22 cellular contexts compared by ENCODE assay signal in genomic region chr12:81365284-81365683, GRCh38.
A peak's percentile ranks its signal among the peaks of the same experiment; 100 is the strongest.
DNase-seq lines count a peak whose midpoint lies in the region; TF ChIP-seq lines count a peak whose summit lies in the region.
"Had no signal": no experiment of that assay in that cellular context is flagged by ENCODE, and none has a peak within 500 bp of the region (broad histone marks: within the 10 kb centered on the region; RNA-seq: fewer than 3 reads in every experiment).

No MANE protein-coding gene starts in this region.

- H3K4me3 ChIP-seq in dorsolateral prefrontal cortex (no peak overlapping the region), prostate gland (no peak overlapping the region)
- H3K4me3 ChIP-seq: BLaER1, GM12878, HAP-1 had no signal

- TF ChIP-seq POLR2A in prostate gland (IDR thresholded peaks at IDR 0.05) = no peak

- H3K36me3 ChIP-seq in prostate gland = no peaks in the 10 kb centered on the region
- H3K36me3 ChIP-seq: BLaER1 had no signal

- no peaks in the 10 kb centered on the region for H3K9me3 ChIP-seq in prostate gland
- H3K9me3 ChIP-seq: BLaER1, Caco-2, HAP-1 had no signal

- no peak for TF ChIP-seq CTCF in dorsolateral prefrontal cortex (IDR thresholded peaks at IDR 0.05 in 54 of 56, conservative IDR thresholded peaks at IDR 0.05 in 2 of 56; ENCODE audit: low read depth in 1 of 56, partially characterized antibody in 56 of 56)
- TF ChIP-seq CTCF in prostate gland (IDR thresholded peaks at IDR 0.05) = no peak

- no peaks in the 10 kb centered on the region for H3K4me1 ChIP-seq in prostate gland (replicated peaks)
- H3K4me1 ChIP-seq: BLaER1, Caco-2, HAP-1 had no signal

- H3K27ac ChIP-seq in dorsolateral prefrontal cortex (peak overlapping the region in 40 of 59 donors; percentile 6 to 95 (median 46)), prostate gland (no peak overlapping the region)
- H3K27ac ChIP-seq: 22Rv1, BLaER1, C4-2B had no signal

- intact Hi-C loops in dorsolateral prefrontal cortex (cut with DNase I) = loop anchor here in 1 of 2 donors (5.0 to 10.0 kb wide), 2 partner anchors 33 to 50 kb away; no protein-coding TSS in a partner anchor
- intact Hi-C loops in prostate gland (cut with DNase I) = no loop called here

- WGBS in prostate gland = 61% methylated on average over 2 of the region's 2 CpGs

- no peaks in the 10 kb centered on the region for H3K27me3 ChIP-seq in dorsolateral prefrontal cortex
- no peaks in the 10 kb centered on the region for H3K27me3 ChIP-seq in prostate gland (replicated peaks; ENCODE audit: insufficient read depth)
- H3K27me3 ChIP-seq: BLaER1 had no signal

- DNase-seq in NCI-H82 (lab: John Stamatoyannopoulos, UW) = peak; percentile 5
- DNase-seq in NCI-H82 treated with DMSO at 0.1 percent for 48 hours (lab: John Stamatoyannopoulos, UW; ENCODE audit: unreplicated experiment) = no peak
- peak; percentile 95 for DNase-seq in NCI-H446 treated with DMSO at 0.1 percent for 48 hours (lab: John Stamatoyannopoulos, UW)
- DNase-seq in dorsolateral prefrontal cortex = peak in 2 of 10 donors; percentile 13 to 36
- DNase-seq in HCEC 1CT = no peak
- DNase-seq in NCI-H2227 (lab: John Stamatoyannopoulos, UW; ENCODE audit: unreplicated experiment) = no peak
- no peak for DNase-seq in prostate gland (ENCODE audit: low spot score)
- DNase-seq: ACHN; AML-193; Caco-2; CD4-positive, CD25-positive, alpha-beta regulatory T cell; CD8-positive, alpha-beta T cell; DMS 273 treated with DMSO at 0.1 percent for 48 hours; DMS79; EL; GDM1; GOT3 had no signal

Comparison
In these comparisons a context has a peak if more than half of its experiments do, and no peak if none do; other contexts are left out.
1. DNase-seq: peak in NCI-H82 (single experiment) and NCI-H446 treated with DMSO at 0.1 percent for 48 hours (single experiment); none in NCI-H82 treated with DMSO at 0.1 percent for 48 hours (single experiment), HCEC 1CT (single experiment), NCI-H2227 (single experiment) and prostate gland (single experiment).
2. H3K27ac ChIP-seq: peak in dorsolateral prefrontal cortex (40 of 59); none in prostate gland (0 of 2).